ENCODE assay signal across 2 cellular contexts in the genomic region with DNA sequence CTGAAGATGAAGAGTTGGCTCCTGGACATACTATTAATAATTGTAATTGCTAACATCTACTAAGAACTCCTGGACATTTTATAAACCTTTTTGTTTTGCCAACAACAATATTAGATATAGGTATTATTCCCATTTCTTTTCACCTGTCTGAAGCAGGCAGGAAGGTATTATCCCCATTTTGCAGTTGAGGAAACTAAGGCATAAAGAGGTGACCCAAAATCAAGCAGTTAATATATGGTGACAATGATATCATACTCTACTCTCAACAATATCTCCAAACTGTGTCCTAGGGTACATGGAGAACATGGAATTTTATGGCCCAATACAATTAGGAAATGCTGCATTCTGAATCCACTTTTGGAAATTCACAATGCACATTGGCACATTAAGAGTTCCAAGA.
TF ChIP-seq lines count a peak whose summit lies in the region.

No MANE protein-coding gene starts in this region.

TF ChIP-seq in HCT116, 20 proteins besides CTCF, POLR2A, EP300 and RAD21:
- TF ChIP-seq CEBPB (IDR thresholded peaks at IDR 0.05; ENCODE audit: low read depth) (no peak), FOSL1 (IDR thresholded peaks at IDR 0.05; ENCODE audit: low read depth) (no peak), POLR2AphosphoS5 (IDR thresholded peaks at IDR 0.05; ENCODE audit: low read depth, low read length) (no peak), SP1 (IDR thresholded peaks at IDR 0.05; ENCODE audit: low read depth) (no peak), ZBTB33 (IDR thresholded peaks at IDR 0.05; ENCODE audit: extremely low read depth, insufficient replicate concordance, low read length) (no peak), EGR1 (IDR thresholded peaks at IDR 0.05; ENCODE audit: low read depth) (no peak), JUND (IDR thresholded peaks at IDR 0.05) (no peak), EZH2phosphoT487 (IDR thresholded peaks at IDR 0.05; ENCODE audit: borderline replicate concordance) (no peak), SRF (IDR thresholded peaks at IDR 0.05; ENCODE audit: low read depth) (no peak), EZH2 (IDR thresholded peaks at IDR 0.05) (no peak), CBX3 (IDR thresholded peaks at IDR 0.05; ENCODE audit: low read depth) (no peak), SIN3A (IDR thresholded peaks at IDR 0.05; ENCODE audit: low read depth) (no peak), ELF1 (IDR thresholded peaks at IDR 0.05; ENCODE audit: borderline replicate concordance, low read depth) (no peak), ZFX (IDR thresholded peaks at IDR 0.05) (no peak), TCF7L2 (IDR thresholded peaks at IDR 0.05; ENCODE audit: borderline replicate concordance, extremely low read depth, insufficient read depth, insufficient read length) (no peak), REST (IDR thresholded peaks at IDR 0.05; ENCODE audit: low read depth) (no peak), YY1 (IDR thresholded peaks at IDR 0.05; ENCODE audit: extremely low read depth, insufficient replicate concordance, low read depth, low read length) (no peak)
- TF ChIP-seq, protein P1, sequence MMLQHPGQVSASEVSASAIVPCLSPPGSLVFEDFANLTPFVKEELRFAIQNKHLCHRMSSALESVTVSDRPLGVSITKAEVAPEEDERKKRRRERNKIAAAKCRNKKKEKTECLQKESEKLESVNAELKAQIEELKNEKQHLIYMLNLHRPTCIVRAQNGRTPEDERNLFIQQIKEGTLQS (IDR thresholded peaks at IDR 0.05) = no peak

TF ChIP-seq in K562, 482 proteins besides CTCF, POLR2A, EP300 and RAD21:
- TF ChIP-seq BCOR (IDR thresholded peaks at IDR 0.05) = peak; percentile 39; the same call in 1 of the 2 replicates
- 0 out of 2 replicates have a peak, but pooled peaks have one; percentile 17 for TF ChIP-seq ELF2 (CRISPR knock-in tag; IDR thresholded peaks at IDR 0.05)
- peak; percentile 54; the same call in 1 of the 2 replicates for TF ChIP-seq ESRRA (IDR thresholded peaks at IDR 0.05; ENCODE audit: borderline replicate concordance, low read depth)
- no peak for TF ChIP-seq SNAPC5 (CRISPR knock-in tag; IDR thresholded peaks at IDR 0.05)
- TF ChIP-seq RBM25 (IDR thresholded peaks at IDR 0.05; ENCODE audit: low read depth, low read length, severe bottlenecking) = peak; percentile 88
